11 cellular contexts compared by ENCODE assay signal in the genomic region with DNA sequence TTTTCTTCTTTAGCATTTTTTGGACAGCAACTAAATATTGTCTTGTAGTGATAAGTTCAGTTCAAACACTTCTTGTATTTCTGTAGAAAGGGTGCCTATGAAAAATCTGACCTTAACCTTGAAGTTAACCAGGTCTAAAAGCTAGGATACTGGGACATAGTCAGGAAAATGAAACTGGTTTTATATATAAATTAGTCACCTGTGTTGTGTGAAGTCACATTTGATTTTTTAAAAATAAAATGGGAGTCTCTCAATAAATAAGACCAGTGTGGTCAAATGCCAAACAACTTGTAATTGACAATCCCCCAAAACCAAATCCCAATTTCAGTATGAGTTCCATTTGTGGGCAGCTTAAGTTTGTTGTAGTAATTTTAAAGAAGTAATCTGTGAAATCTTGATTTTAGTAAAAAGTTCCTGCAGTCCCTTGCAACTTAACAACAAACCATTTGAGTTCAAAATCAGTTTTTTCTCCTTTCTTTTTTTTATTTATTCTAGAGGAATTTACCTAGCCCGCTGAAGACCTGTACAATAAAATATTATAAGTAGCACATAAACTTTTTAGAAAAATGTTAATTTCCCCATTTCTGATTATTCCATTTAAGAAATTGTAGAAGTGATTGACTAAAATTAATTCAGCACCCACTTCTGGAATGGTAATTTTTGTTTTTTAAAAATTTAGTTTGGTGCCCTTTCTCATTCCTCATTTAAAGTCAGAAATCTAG.
DNase-seq lines count a peak whose midpoint lies in the region; ATAC-seq and TF ChIP-seq lines count a peak whose summit lies in the region.
"Had no signal": no experiment of that assay in that cellular context is flagged by ENCODE, and none has a peak within 500 bp of the region (broad histone marks: within the 10 kb centered on the region; RNA-seq: fewer than 3 reads in every experiment).

No MANE protein-coding gene starts in this region.

- POLR2A ChIA-PET in SK-N-SH (lab: Yijun Ruan, JAX) = interaction anchor here (0.7 to 3.5 kb wide), 4 partner anchors 12 to 52 kb away, joined by 3 to 17 read pairs (median 4); no protein-coding TSS in a partner anchor

- 5% methylated on average over 1 of the region's 1 CpG for WGBS in SK-N-SH (ENCODE audit: low lambda C conversion rate)
- 37 to 40% methylated on average over 1 of the region's 1 CpG for WGBS in body of pancreas, 2 donors
- WGBS in right lobe of liver (ENCODE audit: insufficient coverage, low coverage, low lambda C conversion rate, missing lambda C conversion rate) = 73% methylated on average over 1 of the region's 1 CpG
- 60 to 63% methylated on average over 1 of the region's 1 CpG for whole genome bisulfite sequencing in transverse colon (ENCODE audit: low coverage in 1 of 2), 2 donors

- peak overlapping the region; percentile 95 for H3K4me2 ChIP-seq in SK-N-SH

- H3K9me3 ChIP-seq in SK-N-SH (no peaks in the 10 kb centered on the region), body of pancreas (no peaks in the 10 kb centered on the region), right lobe of liver (no peaks in the 10 kb centered on the region), transverse colon (no peaks in the 10 kb centered on the region)

- no peak for TF ChIP-seq POLR2A in body of pancreas (IDR thresholded peaks at IDR 0.05)
- no peak for TF ChIP-seq POLR2A in right lobe of liver (IDR thresholded peaks at IDR 0.05)
- TF ChIP-seq POLR2A in transverse colon (IDR thresholded peaks at IDR 0.05) = no peak

- no peak for TF ChIP-seq EP300 in SK-N-SH (IDR thresholded peaks at IDR 0.05; ENCODE audit: borderline replicate concordance in 1 of 2, low read depth in 1 of 2, low read length in 1 of 2)
- no peak for TF ChIP-seq EP300 in transverse colon (IDR thresholded peaks at IDR 0.05; ENCODE audit: low read depth)

- no peak overlapping the region for H2AFZ ChIP-seq in SK-N-SH (ENCODE audit: low read depth)

- no peaks in the 10 kb centered on the region for H3K36me3 ChIP-seq in SK-N-SH (replicated peaks in 1 of 2; ENCODE audit: control insufficient read depth in 1 of 2, insufficient read depth in 2 of 2, low read length in 1 of 2)
- no peaks in the 10 kb centered on the region for H3K36me3 ChIP-seq in body of pancreas (replicated peaks in 1 of 2; ENCODE audit: insufficient read depth in 1 of 2, low read depth in 2 of 2)
- no peaks in the 10 kb centered on the region for H3K36me3 ChIP-seq in right lobe of liver
- no peaks in the 10 kb centered on the region for H3K36me3 ChIP-seq in transverse colon

- H3F3A ChIP-seq in SK-N-SH (replicated peaks; ENCODE audit: insufficient read depth) = peaks cover 37% of the 10 kb centered on the region

- H3K9me2 ChIP-seq in SK-N-SH = no peaks in the 10 kb centered on the region

- peaks cover 99% of the 10 kb centered on the region for H3K79me2 ChIP-seq in SK-N-SH (ENCODE audit: insufficient read depth)

- H3K4me3 ChIP-seq in SK-N-SH (ENCODE audit: low read depth in 2 of 2, low read length in 1 of 2) = peak overlapping the region; percentile 38 to 69; a peak in 3 of 4 replicates
- no peak overlapping the region for H3K4me3 ChIP-seq in body of pancreas
- H3K4me3 ChIP-seq in right lobe of liver = no peak overlapping the region
- peak overlapping the region in 2 of 4 donors; percentile 24 to 63 for H3K4me3 ChIP-seq in transverse colon

- CTCF ChIA-PET in SK-N-SH (lab: Yijun Ruan, JAX) = interaction anchor here (0.7 to 2.4 kb wide), 6 partner anchors 12 to 68 kb away, joined by 3 to 11 read pairs (median 6); no protein-coding TSS in a partner anchor

- peaks cover 34 to 54% of the 10 kb centered on the region in 2 experiments; a peak in 3 of 4 replicates for H3K4me1 ChIP-seq in SK-N-SH (ENCODE audit: control insufficient read depth in 1 of 2, insufficient read depth in 2 of 2, low read depth in 1 of 2, low read length in 1 of 2)
- H3K4me1 ChIP-seq in body of pancreas = peaks cover 83% of the 10 kb centered on the region
- peaks cover 0 to 33% (median 8%) of the 10 kb centered on the region in 4 donors for H3K4me1 ChIP-seq in right lobe of liver
- H3K4me1 ChIP-seq in transverse colon = peaks cover 35 to 82% (median 58%) of the 10 kb centered on the region in 4 donors

- TF ChIP-seq CTCF in SK-N-SH (IDR thresholded peaks at IDR 0.05) (no peak), body of pancreas (IDR thresholded peaks at IDR 0.05) (no peak), right lobe of liver (IDR thresholded peaks at IDR 0.05) (no peak), transverse colon (IDR thresholded peaks at IDR 0.05) (no peak)

- H3K27ac ChIP-seq in SK-N-SH (ENCODE audit: low read depth in 2 of 2, low read length in 1 of 2) (peak overlapping the region; percentile 100), body of pancreas (peak overlapping the region; percentile 99 to 100 (median 100)), right lobe of liver (peak overlapping the region; percentile 97 to 100 (median 99)), transverse colon (peak overlapping the region; percentile 96 to 100 (median 100))

- ATAC-seq in SK-N-SH treated with all-trans-retinoic acid at 6 μM for 48 hours (no peak), body of pancreas (no peak), right lobe of liver (no peak)
- ATAC-seq: activated CD4-positive, alpha-beta T cell treated with anti-CD3 and anti-CD28 coated beads for 36 hours; activated naive CD8-positive, alpha-beta T cell treated with anti-CD3 and anti-CD28 coated beads, Interleukin-2, amount 50 U/mL, for 24 hours had no signal

- no peaks in the 10 kb centered on the region for H3K27me3 ChIP-seq in SK-N-SH (ENCODE audit: insufficient read depth)
- no peaks in the 10 kb centered on the region for H3K27me3 ChIP-seq in body of pancreas
- no peaks in the 10 kb centered on the region for H3K27me3 ChIP-seq in right lobe of liver
- H3K27me3 ChIP-seq in transverse colon = no peaks in the 10 kb centered on the region

- TF ChIP-seq RAD21 in SK-N-SH (IDR thresholded peaks at IDR 0.05; ENCODE audit: low read length) = no peak

- H3K9ac ChIP-seq in SK-N-SH = peak overlapping the region; percentile 99

- DNase-seq in SK-N-SH (no peak), body of pancreas (no peak), right lobe of liver (no peak), transverse colon (no peak), D341Med (ENCODE audit: low spot score) (no peak), NCI-H1092 (lab: John Stamatoyannopoulos, UW) (no peak)
- no peak for DNase-seq in effector CD8-positive, alpha-beta T cell (lab: John Stamatoyannopoulos, UW)
- DNase-seq: activated CD4-positive, alpha-beta T cell treated with anti-CD3 and anti-CD28 coated beads for 36 hours; activated naive CD8-positive, alpha-beta T cell treated with anti-CD3 and anti-CD28 coated beads, Interleukin-2, amount 50 U/mL, for 24 hours; NCI-H1092 treated with DMSO at 0.1 percent for 48 hours had no signal

- in situ Hi-C loops in transverse colon (cut with MboI; ENCODE audit: low pct_ligation_motif_present in 1 of 4, low pct_unique_long_range_greater_than_20kb in 1 of 4, low sequenced_read_pairs in 3 of 4) = no loop called here

- intact Hi-C loops in body of pancreas (cut with DNase I) (no loop called here), right lobe of liver (cut with DNase I) (no loop called here), transverse colon (cut with DNase I; ENCODE audit: low total_unique reads) (no loop called here)

- no peaks in the 10 kb centered on the region for H4K20me1 ChIP-seq in SK-N-SH (ENCODE audit: insufficient read depth)

TF ChIP-seq in SK-N-SH, 30 proteins besides CTCF, POLR2A, EP300 and RAD21:
- no peak for TF ChIP-seq TCF12 (IDR thresholded peaks at IDR 0.05)
- TF ChIP-seq FOXJ3 (CRISPR knock-in tag; IDR thresholded peaks at IDR 0.05) = no peak
- TF ChIP-seq, protein P1, sequence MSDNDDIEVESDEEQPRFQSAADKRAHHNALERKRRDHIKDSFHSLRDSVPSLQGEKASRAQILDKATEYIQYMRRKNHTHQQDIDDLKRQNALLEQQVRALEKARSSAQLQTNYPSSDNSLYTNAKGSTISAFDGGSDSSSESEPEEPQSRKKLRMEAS (IDR thresholded peaks at IDR 0.05; ENCODE audit: low read depth) = no peak
- TF ChIP-seq, protein P2, sequence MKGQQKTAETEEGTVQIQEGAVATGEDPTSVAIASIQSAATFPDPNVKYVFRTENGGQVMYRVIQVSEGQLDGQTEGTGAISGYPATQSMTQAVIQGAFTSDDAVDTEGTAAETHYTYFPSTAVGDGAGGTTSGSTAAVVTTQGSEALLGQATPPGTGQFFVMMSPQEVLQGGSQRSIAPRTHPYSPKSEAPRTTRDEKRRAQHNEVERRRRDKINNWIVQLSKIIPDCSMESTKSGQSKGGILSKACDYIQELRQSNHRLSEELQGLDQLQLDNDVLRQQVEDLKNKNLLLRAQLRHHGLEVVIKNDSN (IDR thresholded peaks at IDR 0.05; ENCODE audit: borderline replicate concordance, low read depth) = no peak
- no peak for TF ChIP-seq MXI1 (IDR thresholded peaks at IDR 0.05; ENCODE audit: low read depth, low read length)
- no peak for TF ChIP-seq SMC3 (IDR thresholded peaks at IDR 0.05; ENCODE audit: low read depth, low read length)
- TF ChIP-seq JUND (IDR thresholded peaks at IDR 0.05) = no peak
- TF ChIP-seq ELF1 (IDR thresholded peaks at IDR 0.05) = no peak
- no peak for TF ChIP-seq NRF1 (IDR thresholded peaks at IDR 0.05; ENCODE audit: low read depth, low read length)

TF ChIP-seq in SK-N-SH treated with all-trans-retinoic acid at 6 μM for 48 hours, 23 proteins besides CTCF, POLR2A, EP300 and RAD21 (continues in another document):
- TF ChIP-seq ZNF565 (CRISPR knock-in tag; conservative IDR thresholded peaks at IDR 0.05; ENCODE audit: low read depth) (no peak), ZNF8 (CRISPR knock-in tag; IDR thresholded peaks at IDR 0.05) (no peak), CSDC2 (CRISPR knock-in tag; IDR thresholded peaks at IDR 0.05) (no peak)
- TF ChIP-seq, protein P3, sequence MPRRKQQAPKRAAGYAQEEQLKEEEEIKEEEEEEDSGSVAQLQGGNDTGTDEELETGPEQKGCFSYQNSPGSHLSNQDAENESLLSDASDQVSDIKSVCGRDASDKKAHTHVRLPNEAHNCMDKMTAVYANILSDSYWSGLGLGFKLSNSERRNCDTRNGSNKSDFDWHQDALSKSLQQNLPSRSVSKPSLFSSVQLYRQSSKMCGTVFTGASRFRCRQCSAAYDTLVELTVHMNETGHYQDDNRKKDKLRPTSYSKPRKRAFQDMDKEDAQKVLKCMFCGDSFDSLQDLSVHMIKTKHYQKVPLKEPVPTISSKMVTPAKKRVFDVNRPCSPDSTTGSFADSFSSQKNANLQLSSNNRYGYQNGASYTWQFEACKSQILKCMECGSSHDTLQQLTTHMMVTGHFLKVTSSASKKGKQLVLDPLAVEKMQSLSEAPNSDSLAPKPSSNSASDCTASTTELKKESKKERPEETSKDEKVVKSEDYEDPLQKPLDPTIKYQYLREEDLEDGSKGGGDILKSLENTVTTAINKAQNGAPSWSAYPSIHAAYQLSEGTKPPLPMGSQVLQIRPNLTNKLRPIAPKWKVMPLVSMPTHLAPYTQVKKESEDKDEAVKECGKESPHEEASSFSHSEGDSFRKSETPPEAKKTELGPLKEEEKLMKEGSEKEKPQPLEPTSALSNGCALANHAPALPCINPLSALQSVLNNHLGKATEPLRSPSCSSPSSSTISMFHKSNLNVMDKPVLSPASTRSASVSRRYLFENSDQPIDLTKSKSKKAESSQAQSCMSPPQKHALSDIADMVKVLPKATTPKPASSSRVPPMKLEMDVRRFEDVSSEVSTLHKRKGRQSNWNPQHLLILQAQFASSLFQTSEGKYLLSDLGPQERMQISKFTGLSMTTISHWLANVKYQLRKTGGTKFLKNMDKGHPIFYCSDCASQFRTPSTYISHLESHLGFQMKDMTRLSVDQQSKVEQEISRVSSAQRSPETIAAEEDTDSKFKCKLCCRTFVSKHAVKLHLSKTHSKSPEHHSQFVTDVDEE (CRISPR knock-in tag; IDR thresholded peaks at IDR 0.05) = no peak

Comparison
In these comparisons a context has a peak if more than half of its experiments do, and no peak if none do; other contexts are left out.
1. H3K4me3 ChIP-seq: peak in SK-N-SH (2 of 2); none in body of pancreas (0 of 2) and right lobe of liver (0 of 3).
2. Peak in every context shown above with its lines, with median percentiles within 50 percentile points of each other: H3K27ac ChIP-seq.